ENCODE assay signal across 34 cellular contexts in genomic region chr11:100869328-100869727, GRCh38.
"Had no signal": no experiment of that assay in that cellular context is flagged by ENCODE, and none has a peak within 500 bp of the region (broad histone marks: within the 10 kb centered on the region; RNA-seq: fewer than 3 reads in every experiment).

No MANE protein-coding gene starts in this region.

- H3K36me3 ChIP-seq: adrenal gland, ascending aorta, brain microvascular endothelial cell, breast epithelium, cardiac muscle cell had no signal

- FAIRE-seq: astrocyte, bronchial epithelial cell had no signal

- H3K27me3 ChIP-seq: adrenal gland, ascending aorta, body of pancreas, brain microvascular endothelial cell, breast epithelium, cardiac muscle cell had no signal

- DNase-seq: activated effector memory CD4-positive, alpha-beta T cell treated with anti-CD3 and anti-CD28 coated beads, Interleukin-2, amount 50 U/mL, for 16 hours; activated effector memory CD4-positive, alpha-beta T cell treated with Interleukin-2 at 50 U/mL for 16 hours; activated gamma-delta T cell; activated gamma-delta T cell treated with Interleukin-2 at 50 U/mL for 16 hours; activated naive CD4-positive, alpha-beta T cell; activated naive CD4-positive, alpha-beta T cell treated with anti-CD3 and anti-CD28 coated beads for 36 hours; activated naive CD4-positive, alpha-beta T cell treated with anti-CD3 and anti-CD28 coated beads, Interleukin-2, amount 10 ng/mL, durations not matched to agents 7 days and 5 days; activated naive CD4-positive, alpha-beta T cell treated with anti-CD3 and anti-CD28 coated beads, Interleukin-2, amount 50 U/mL, for 16 hours; activated naive CD4-positive, alpha-beta T cell treated with Interleukin-2 at 50 U/mL for 16 hours; activated naive CD8-positive, alpha-beta T cell treated with anti-CD3 and anti-CD28 coated beads for 36 hours; activated naive CD8-positive, alpha-beta T cell treated with anti-CD3 and anti-CD28 coated beads, Interleukin-2, amount 10 ng/mL, durations not matched to agents 7 days and 5 days; activated naive CD8-positive, alpha-beta T cell treated with anti-CD3 and anti-CD28 coated beads, Interleukin-2, amount 50 U/mL, for 24 hours; activated T-cell treated with anti-CD3 and anti-CD28 coated beads, Interleukin-2, amount 50 U/mL, for 1 hour; activated T-cell treated with anti-CD3 and anti-CD28 coated beads, Interleukin-2, amount 50 U/mL, for 24 hours; activated T-cell treated with anti-CD3 and anti-CD28 coated beads, Interleukin-2, amount 50 U/mL, for 4 hours; activated T-cell treated with anti-CD3 and anti-CD28 coated beads, Interleukin-2, amount 50 U/mL, for 48 hours; activated T-cell treated with anti-CD3 and anti-CD28 coated beads, Interleukin-2, amount 50 U/mL, for 72 hours; adrenal gland; amniotic stem cell; amygdala; anterior cingulate cortex; aorta; body of pancreas; brain microvascular endothelial cell; caudate nucleus; central memory CD4-positive, alpha-beta T cell; cerebellar nuclear complex had no signal

- H3K4me3 ChIP-seq: adrenal gland, ascending aorta, body of pancreas, breast epithelium, cardiac muscle cell had no signal

- H3K9me3 ChIP-seq: adrenal gland, ascending aorta, body of pancreas, breast epithelium had no signal

- H3K27ac ChIP-seq: adrenal gland, ascending aorta, body of pancreas, brain microvascular endothelial cell, breast epithelium had no signal

- H3K4me1 ChIP-seq: adrenal gland, ascending aorta, body of pancreas, breast epithelium had no signal

- ATAC-seq: activated naive CD4-positive, alpha-beta T cell treated with anti-CD3 and anti-CD28 coated beads, Interleukin-2, amount 50 U/mL, for 72 hours; activated naive CD8-positive, alpha-beta T cell treated with anti-CD3 and anti-CD28 coated beads, Interleukin-2, amount 50 U/mL, for 24 hours; activated T-cell treated with anti-CD3 and anti-CD28 coated beads, Interleukin-2, amount 50 U/mL, for 4 hours; activated T-cell treated with anti-CD3 and anti-CD28 coated beads, Interleukin-2, amount 50 U/mL, for 72 hours; activated T-helper 17 cell treated with anti-CD3 and anti-CD28 coated beads, Interleukin-2, amount 50 U/mL, for 72 hours; body of pancreas had no signal
